ENCODE assay signal across 16 cellular contexts in genomic region chr11:121721448-121721847, GRCh38.
DNase-seq lines count a peak whose midpoint lies in the region; ATAC-seq and TF ChIP-seq lines count a peak whose summit lies in the region.
"Had no signal": no experiment of that assay in that cellular context is flagged by ENCODE, and none has a peak within 500 bp of the region (broad histone marks: within the 10 kb centered on the region; RNA-seq: fewer than 3 reads in every experiment).

No MANE protein-coding gene starts in this region.

- H3K4me3 ChIP-seq in dorsolateral prefrontal cortex (peak overlapping the region in 21 of 59 donors; percentile 55 to 82 (median 71)), gastroesophageal sphincter (no peak overlapping the region), neural cell (ENCODE audit: low read length) (no peak overlapping the region), tibial nerve (no peak overlapping the region)
- H3K4me3 ChIP-seq: BLaER1 had no signal

- H3K27me3 ChIP-seq in dorsolateral prefrontal cortex (no peaks in the 10 kb centered on the region), gastroesophageal sphincter (no peaks in the 10 kb centered on the region), neural cell (ENCODE audit: insufficient read depth, low read depth, low read length) (no peaks in the 10 kb centered on the region), tibial nerve (no peaks in the 10 kb centered on the region)

- WGBS in gastroesophageal sphincter (ENCODE audit: low coverage in 1 of 2), 2 donors, result 82 to 91% methylated on average over 3 of the region's 3 CpGs
- WGBS in tibial nerve, 2 donors, result 85 to 92% methylated on average over 3 of the region's 3 CpGs

- H3K4me1 ChIP-seq in gastroesophageal sphincter (peaks cover 3 to 37% (median 6%) of the 10 kb centered on the region in 3 donors), tibial nerve (peaks cover 0 to 25% (median 0%) of the 10 kb centered on the region in 4 donors)
- H3K4me1 ChIP-seq: BLaER1 had no signal

- H3K79me2 ChIP-seq in neural cell (replicated peaks; ENCODE audit: insufficient read depth, low read length), result no peaks in the 10 kb centered on the region

- no peaks in the 10 kb centered on the region for H3K36me3 ChIP-seq in gastroesophageal sphincter
- no peaks in the 10 kb centered on the region for H3K36me3 ChIP-seq in neural cell (ENCODE audit: insufficient read depth, low read length)
- no peaks in the 10 kb centered on the region for H3K36me3 ChIP-seq in tibial nerve
- H3K36me3 ChIP-seq: BLaER1 had no signal

- intact Hi-C loops in dorsolateral prefrontal cortex (cut with DNase I), result loop anchor here (5.0 to 10.0 kb wide), 2 partner anchors 123 to 481 kb away; no protein-coding TSS in a partner anchor

- no peak for TF ChIP-seq POLR2A in gastroesophageal sphincter (IDR thresholded peaks at IDR 0.05)
- TF ChIP-seq POLR2A in tibial nerve (IDR thresholded peaks at IDR 0.05), result no peak

- H3K9me2 ChIP-seq in neural cell (ENCODE audit: insufficient read depth, low read length), result no peaks in the 10 kb centered on the region

- no peak for TF ChIP-seq RAD21 in neural cell (conservative IDR thresholded peaks at IDR 0.05)

- DNase-seq in dorsolateral prefrontal cortex (no peak), tibial nerve (ENCODE audit: low spot score in 2 of 2) (no peak), SKM-1 (lab: John Stamatoyannopoulos, UW; ENCODE audit: unreplicated experiment) (no peak), NCI-H2107 (lab: John Stamatoyannopoulos, UW) (no peak)
- DNase-seq: ACHN; CD4-positive, alpha-beta T cell; COR-L47; DMS79; Kasumi-1; NCI-H187; NCI-H446 treated with DMSO at 0.1 percent for 48 hours; Right ventricle myocardium superior had no signal

- peak overlapping the region in 58 of 59 donors; percentile 86 to 100 (median 99) for H3K27ac ChIP-seq in dorsolateral prefrontal cortex
- peak overlapping the region; percentile 81 to 97 (median 92) for H3K27ac ChIP-seq in gastroesophageal sphincter
- H3K27ac ChIP-seq in neural cell (ENCODE audit: low read length), result peak overlapping the region; percentile 98
- peak overlapping the region; percentile 31 to 99 (median 89) for H3K27ac ChIP-seq in tibial nerve
- H3K27ac ChIP-seq: BLaER1 had no signal

- TF ChIP-seq CTCF in dorsolateral prefrontal cortex (IDR thresholded peaks at IDR 0.05 in 54 of 56, conservative IDR thresholded peaks at IDR 0.05 in 2 of 56; ENCODE audit: low read depth in 1 of 56, partially characterized antibody in 56 of 56) (no peak), gastroesophageal sphincter (IDR thresholded peaks at IDR 0.05) (no peak), neural cell (IDR thresholded peaks at IDR 0.05; ENCODE audit: poor library complexity, severe bottlenecking) (no peak), tibial nerve (IDR thresholded peaks at IDR 0.05) (no peak)

- H2AFZ ChIP-seq in neural cell (ENCODE audit: low read depth, low read length), result no peak overlapping the region

- H4K20me1 ChIP-seq in neural cell (ENCODE audit: insufficient read depth), result no peaks in the 10 kb centered on the region
- H4K20me1 ChIP-seq: BLaER1 had no signal

- peaks cover 12% of the 10 kb centered on the region for H3F3A ChIP-seq in neural cell (ENCODE audit: insufficient read depth, low read length, poor library complexity, severe bottlenecking)

- no peak overlapping the region for H3K4me2 ChIP-seq in neural cell (ENCODE audit: low read length)
- H3K4me2 ChIP-seq: BLaER1 had no signal

- no peaks in the 10 kb centered on the region for H3K9me3 ChIP-seq in gastroesophageal sphincter
- no peaks in the 10 kb centered on the region for H3K9me3 ChIP-seq in neural cell (ENCODE audit: low read length)
- H3K9me3 ChIP-seq in tibial nerve, result no peaks in the 10 kb centered on the region

- H3K9ac ChIP-seq in neural cell (ENCODE audit: low read length), result no peak overlapping the region
- H3K9ac ChIP-seq: BLaER1 had no signal

- ATAC-seq in gastroesophageal sphincter, result no peak
- ATAC-seq in HG03135 (IDR thresholded peaks at IDR 0.05; ENCODE audit: unreplicated experiment), result no peak

- TF ChIP-seq EP300 in gastroesophageal sphincter (IDR thresholded peaks at IDR 0.05), result no peak
- no peak for TF ChIP-seq EP300 in neural cell (conservative IDR thresholded peaks at IDR 0.05; ENCODE audit: poor library complexity, severe bottlenecking)
- no peak for TF ChIP-seq EP300 in tibial nerve (IDR thresholded peaks at IDR 0.05)

TF ChIP-seq in neural cell, 6 proteins besides CTCF, POLR2A, EP300 and RAD21:
- TF ChIP-seq TAF1 (IDR thresholded peaks at IDR 0.05; ENCODE audit: low read depth) (no peak), POLR2AphosphoS5 (IDR thresholded peaks at IDR 0.05) (no peak), REST (IDR thresholded peaks at IDR 0.05; ENCODE audit: borderline replicate concordance) (no peak), SMC3 (conservative IDR thresholded peaks at IDR 0.05; ENCODE audit: poor library complexity) (no peak)
